Comparison of ENCODE assay signal across 19 cellular contexts in the genomic region with DNA sequence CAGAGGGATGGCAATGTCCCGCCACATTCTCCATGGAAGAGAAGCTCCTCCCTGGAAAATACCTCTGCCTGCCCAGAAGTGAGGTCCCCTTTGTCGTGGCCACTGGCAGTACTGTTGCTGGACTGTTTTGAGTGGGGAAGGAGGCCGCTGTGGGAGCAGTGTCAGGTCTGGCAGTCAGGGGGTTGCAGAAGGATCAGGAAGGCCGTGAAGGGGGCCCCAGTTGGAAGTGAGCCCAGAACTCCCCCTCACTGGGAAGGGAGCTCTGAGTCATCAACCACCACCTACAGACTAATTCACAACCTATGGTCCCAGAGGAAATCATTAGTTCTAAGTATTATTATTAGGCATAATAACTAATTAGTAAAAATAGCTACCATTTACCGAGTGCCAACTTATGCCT.
A peak's percentile ranks its signal among the peaks of the same experiment; 100 is the strongest.
DNase-seq lines count a peak whose midpoint lies in the region; ATAC-seq and TF ChIP-seq lines count a peak whose summit lies in the region.
"Had no signal": no experiment of that assay in that cellular context is flagged by ENCODE, and none has a peak within 500 bp of the region (broad histone marks: within the 10 kb centered on the region; RNA-seq: fewer than 3 reads in every experiment).

No MANE protein-coding gene starts in this region.

- no peak for DNase-seq in SK-N-SH
- DNase-seq in astrocyte of the hippocampus (ENCODE audit: low read depth, low spot score) = peak; percentile 30
- peak; percentile 40 for DNase-seq in iris pigment epithelial cell (ENCODE audit: low read depth)
- no peak for DNase-seq in smooth muscle cell (lab: John Stamatoyannopoulos, UW; ENCODE audit: unreplicated experiment)
- DNase-seq in cortex of kidney (lab: John Stamatoyannopoulos, UW) = no peak
- DNase-seq in NCI-H1694 (lab: John Stamatoyannopoulos, UW) = no peak
- DNase-seq in MM.1S = no peak
- DNase-seq: CD4-positive, alpha-beta T cell; CD8-positive, alpha-beta memory T cell; DMS 273 treated with DMSO at 0.1 percent for 48 hours; DMS79; EL; GF-D8; GOT3 had no signal

- TF ChIP-seq CTCF in SK-N-SH (IDR thresholded peaks at IDR 0.05) = no peak
- no peak for TF ChIP-seq CTCF in smooth muscle cell (IDR thresholded peaks at IDR 0.05; ENCODE audit: borderline replicate concordance, insufficient read depth, poor library complexity, severe bottlenecking)
- TF ChIP-seq CTCF in MM.1S (IDR thresholded peaks at IDR 0.05; ENCODE audit: low read length) = no peak

- POLR2A ChIA-PET in SK-N-SH (lab: Yijun Ruan, JAX) = no interaction called here

- H3K9me2 ChIP-seq in SK-N-SH = no peaks in the 10 kb centered on the region
- no peaks in the 10 kb centered on the region for H3K9me2 ChIP-seq in MM.1S (replicated peaks; ENCODE audit: insufficient read depth, low read length)

- H3K9me3 ChIP-seq in SK-N-SH (no peaks in the 10 kb centered on the region), smooth muscle cell (replicated peaks; ENCODE audit: low read depth) (no peaks in the 10 kb centered on the region), MM.1S (replicated peaks; ENCODE audit: insufficient read depth, low read length) (no peaks in the 10 kb centered on the region)
- H3K9me3 ChIP-seq: BLaER1, HAP-1 had no signal

- H3K4me3 ChIP-seq in SK-N-SH (ENCODE audit: low read depth in 2 of 2, low read length in 1 of 2) = no peak overlapping the region
- H3K4me3 ChIP-seq in smooth muscle cell = no peak overlapping the region
- H3K4me3 ChIP-seq in MM.1S (ENCODE audit: low read length) = no peak overlapping the region
- H3K4me3 ChIP-seq: BLaER1, HAP-1 had no signal

- H3K27ac ChIP-seq in SK-N-SH (ENCODE audit: low read depth in 2 of 2, low read length in 1 of 2) (peak overlapping the region in 1 of 2 experiments; percentile 28; a peak in 1 of 4 replicates), smooth muscle cell (ENCODE audit: low read depth) (peak overlapping the region; percentile 31), MM.1S (ENCODE audit: low read length) (no peak overlapping the region)
- H3K27ac ChIP-seq: 22Rv1, BLaER1, C4-2B had no signal

- H3K9ac ChIP-seq in SK-N-SH (no peak overlapping the region), smooth muscle cell (ENCODE audit: low read depth) (no peak overlapping the region), MM.1S (ENCODE audit: low read length) (no peak overlapping the region)
- H3K9ac ChIP-seq: BLaER1 had no signal

- 76% methylated on average over 4 of the region's 5 CpGs for WGBS in SK-N-SH (ENCODE audit: low lambda C conversion rate)
- 67% methylated on average over 5 of the region's 5 CpGs for WGBS in smooth muscle cell (ENCODE audit: low lambda C conversion rate)

- TF ChIP-seq RAD21 in SK-N-SH (IDR thresholded peaks at IDR 0.05; ENCODE audit: low read length) = no peak

- no peak overlapping the region for H3K4me2 ChIP-seq in SK-N-SH
- peak overlapping the region; percentile 17 for H3K4me2 ChIP-seq in smooth muscle cell
- H3K4me2 ChIP-seq in MM.1S (ENCODE audit: low read depth, low read length) = no peak overlapping the region
- H3K4me2 ChIP-seq: BLaER1 had no signal

- CTCF ChIA-PET in SK-N-SH (lab: Yijun Ruan, JAX) = interaction anchor here (0.9 kb wide), 1 partner anchor 63 kb away, joined by 3 read pairs; no protein-coding TSS in a partner anchor

- H3K27me3 ChIP-seq in SK-N-SH (ENCODE audit: insufficient read depth) (no peaks in the 10 kb centered on the region), smooth muscle cell (ENCODE audit: low read depth) (no peaks in the 10 kb centered on the region), MM.1S (replicated peaks; ENCODE audit: insufficient read depth, low read length) (no peaks in the 10 kb centered on the region)
- H3K27me3 ChIP-seq: BLaER1 had no signal

- no peaks in the 10 kb centered on the region for H3K36me3 ChIP-seq in SK-N-SH (replicated peaks in 1 of 2; ENCODE audit: control insufficient read depth in 1 of 2, insufficient read depth in 2 of 2, low read length in 1 of 2)
- H3K36me3 ChIP-seq in smooth muscle cell (ENCODE audit: low read depth) = no peaks in the 10 kb centered on the region
- H3K36me3 ChIP-seq in MM.1S (replicated peaks; ENCODE audit: insufficient read depth, low read length) = no peaks in the 10 kb centered on the region
- H3K36me3 ChIP-seq: BLaER1, HAP-1 had no signal

- ATAC-seq in SK-N-SH treated with all-trans-retinoic acid at 6 μM for 48 hours = no peak

- H3F3A ChIP-seq in SK-N-SH (replicated peaks; ENCODE audit: insufficient read depth) = peaks cover 26% of the 10 kb centered on the region
- peaks cover 7% of the 10 kb centered on the region for H3F3A ChIP-seq in smooth muscle cell (ENCODE audit: low read depth)
- no peaks in the 10 kb centered on the region for H3F3A ChIP-seq in MM.1S (ENCODE audit: insufficient read depth, low read length)

- H4K20me1 ChIP-seq in SK-N-SH (ENCODE audit: insufficient read depth) (no peaks in the 10 kb centered on the region), smooth muscle cell (ENCODE audit: low read depth) (no peaks in the 10 kb centered on the region), MM.1S (ENCODE audit: insufficient read depth, low read length) (no peaks in the 10 kb centered on the region)
- H4K20me1 ChIP-seq: BLaER1 had no signal

- H3K4me1 ChIP-seq in SK-N-SH (ENCODE audit: control insufficient read depth in 1 of 2, insufficient read depth in 2 of 2, low read depth in 1 of 2, low read length in 1 of 2) (peaks cover 11 to 25% of the 10 kb centered on the region in 2 experiments; a peak in 3 of 4 replicates), smooth muscle cell (ENCODE audit: low read depth) (peaks cover 4% of the 10 kb centered on the region), MM.1S (ENCODE audit: low read length) (no peaks in the 10 kb centered on the region)
- H3K4me1 ChIP-seq: HAP-1 had no signal

- TF ChIP-seq EP300 in SK-N-SH (IDR thresholded peaks at IDR 0.05; ENCODE audit: borderline replicate concordance in 1 of 2, low read depth in 1 of 2, low read length in 1 of 2) = no peak

- H2AFZ ChIP-seq in SK-N-SH (ENCODE audit: low read depth) (no peak overlapping the region), smooth muscle cell (ENCODE audit: low read depth) (no peak overlapping the region), MM.1S (ENCODE audit: low read length) (no peak overlapping the region)

- H3K79me2 ChIP-seq in SK-N-SH (ENCODE audit: insufficient read depth) (no peaks in the 10 kb centered on the region; the same call in 1 of the 2 replicates), smooth muscle cell (ENCODE audit: low read depth) (no peaks in the 10 kb centered on the region), MM.1S (ENCODE audit: low read length) (no peaks in the 10 kb centered on the region)

TF ChIP-seq in SK-N-SH, 30 proteins besides CTCF, POLR2A, EP300 and RAD21:
- TF ChIP-seq, protein P1, sequence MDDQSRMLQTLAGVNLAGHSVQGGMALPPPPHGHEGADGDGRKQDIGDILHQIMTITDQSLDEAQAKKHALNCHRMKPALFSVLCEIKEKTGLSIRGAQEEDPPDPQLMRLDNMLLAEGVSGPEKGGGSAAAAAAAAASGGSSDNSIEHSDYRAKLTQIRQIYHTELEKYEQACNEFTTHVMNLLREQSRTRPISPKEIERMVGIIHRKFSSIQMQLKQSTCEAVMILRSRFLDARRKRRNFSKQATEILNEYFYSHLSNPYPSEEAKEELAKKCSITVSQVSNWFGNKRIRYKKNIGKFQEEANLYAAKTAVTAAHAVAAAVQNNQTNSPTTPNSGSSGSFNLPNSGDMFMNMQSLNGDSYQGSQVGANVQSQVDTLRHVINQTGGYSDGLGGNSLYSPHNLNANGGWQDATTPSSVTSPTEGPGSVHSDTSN (IDR thresholded peaks at IDR 0.05) = no peak
- TF ChIP-seq JUND (IDR thresholded peaks at IDR 0.05) (no peak), NFIC (IDR thresholded peaks at IDR 0.05; ENCODE audit: borderline replicate concordance) (peak; percentile 25; the same call in 1 of the 2 replicates), SMC3 (IDR thresholded peaks at IDR 0.05; ENCODE audit: low read depth, low read length) (no peak)

TF ChIP-seq in SK-N-SH treated with all-trans-retinoic acid at 6 μM for 48 hours, 23 proteins besides CTCF, POLR2A, EP300 and RAD21 (continues in another document):
- no peak for TF ChIP-seq ZNF8 (CRISPR knock-in tag; IDR thresholded peaks at IDR 0.05)
- no peak for TF ChIP-seq CSDC2 (CRISPR knock-in tag; IDR thresholded peaks at IDR 0.05)
- no peak for TF ChIP-seq SNAI2 (CRISPR knock-in tag; IDR thresholded peaks at IDR 0.05)
- TF ChIP-seq, protein P2, sequence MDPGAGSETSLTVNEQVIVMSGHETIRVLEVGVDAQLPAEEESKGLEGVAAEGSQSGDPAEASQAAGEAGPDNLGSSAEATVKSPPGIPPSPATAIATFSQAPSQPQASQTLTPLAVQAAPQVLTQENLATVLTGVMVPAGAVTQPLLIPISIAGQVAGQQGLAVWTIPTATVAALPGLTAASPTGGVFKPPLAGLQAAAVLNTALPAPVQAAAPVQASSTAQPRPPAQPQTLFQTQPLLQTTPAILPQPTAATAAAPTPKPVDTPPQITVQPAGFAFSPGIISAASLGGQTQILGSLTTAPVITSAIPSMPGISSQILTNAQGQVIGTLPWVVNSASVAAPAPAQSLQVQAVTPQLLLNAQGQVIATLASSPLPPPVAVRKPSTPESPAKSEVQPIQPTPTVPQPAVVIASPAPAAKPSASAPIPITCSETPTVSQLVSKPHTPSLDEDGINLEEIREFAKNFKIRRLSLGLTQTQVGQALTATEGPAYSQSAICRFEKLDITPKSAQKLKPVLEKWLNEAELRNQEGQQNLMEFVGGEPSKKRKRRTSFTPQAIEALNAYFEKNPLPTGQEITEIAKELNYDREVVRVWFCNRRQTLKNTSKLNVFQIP (CRISPR knock-in tag; IDR thresholded peaks at IDR 0.05; ENCODE audit: borderline replicate concordance, low read depth) = no peak
- no peak for TF ChIP-seq ZC3H10 (CRISPR knock-in tag; IDR thresholded peaks at IDR 0.05)
- no peak for TF ChIP-seq GLIS3 (CRISPR knock-in tag; IDR thresholded peaks at IDR 0.05)
- no peak for TF ChIP-seq TOX (CRISPR knock-in tag; IDR thresholded peaks at IDR 0.05; ENCODE audit: borderline replicate concordance)
- no peak for TF ChIP-seq ESRRG (CRISPR knock-in tag; IDR thresholded peaks at IDR 0.05)

Comparison
In these comparisons a context has a peak if more than half of its experiments do, and no peak if none do; other contexts are left out.
1. DNase-seq: peak in astrocyte of the hippocampus (single experiment) and iris pigment epithelial cell (single experiment); none in SK-N-SH (single experiment), smooth muscle cell (single experiment), cortex of kidney (single experiment), NCI-H1694 (single experiment) and MM.1S (single experiment).